In the genomic region with DNA sequence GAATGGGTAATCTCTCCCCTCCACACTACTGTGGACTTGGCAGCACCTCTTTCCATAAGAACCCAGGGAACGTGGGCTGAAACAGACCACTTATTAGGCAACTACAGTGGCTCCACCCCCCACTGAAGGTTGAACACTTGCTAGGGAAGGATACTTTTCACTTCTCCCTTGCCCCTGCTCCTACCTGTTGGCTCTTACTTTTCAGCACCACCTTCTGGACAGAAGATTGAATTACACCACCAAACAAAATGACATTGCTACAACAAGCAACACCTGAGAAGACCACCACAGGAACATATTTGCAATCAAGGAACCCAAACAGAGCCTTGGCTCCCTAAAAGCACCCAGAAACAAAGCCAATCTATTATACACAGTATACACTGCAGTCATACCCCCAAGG, we compare ENCODE assay signal across 9 cellular contexts.
A peak's percentile ranks its signal among the peaks of the same experiment; 100 is the strongest.
DNase-seq lines count a peak whose midpoint lies in the region; ATAC-seq and TF ChIP-seq lines count a peak whose summit lies in the region.
"Had no signal": no experiment of that assay in that cellular context is flagged by ENCODE, and none has a peak within 500 bp of the region (broad histone marks: within the 10 kb centered on the region; RNA-seq: fewer than 3 reads in every experiment).

No MANE protein-coding gene starts in this region.

- H3K9me3 ChIP-seq in right lobe of liver: no peaks in the 10 kb centered on the region
- H3K9me3 ChIP-seq in tibial artery: no peaks in the 10 kb centered on the region

- ATAC-seq in HG03175 (IDR thresholded peaks at IDR 0.05; ENCODE audit: unreplicated experiment): peak; percentile 66
- ATAC-seq in right lobe of liver: peak; percentile 51 to 73 (median 60)
- no peak for ATAC-seq in HG03280 (IDR thresholded peaks at IDR 0.05; ENCODE audit: unreplicated experiment)
- no peak for ATAC-seq in activated CD4-positive, CD25-positive, alpha-beta regulatory T cell treated with anti-CD3 and anti-CD28 coated beads, Interleukin-2, amount 50 U/mL, for 24 hours

- no peaks in the 10 kb centered on the region for H3K36me3 ChIP-seq in right lobe of liver
- H3K36me3 ChIP-seq in tibial artery: no peaks in the 10 kb centered on the region

- H3K27me3 ChIP-seq in right lobe of liver: no peaks in the 10 kb centered on the region
- no peaks in the 10 kb centered on the region for H3K27me3 ChIP-seq in tibial artery

- H3K4me3 ChIP-seq in right lobe of liver: no peak overlapping the region
- no peak overlapping the region for H3K4me3 ChIP-seq in tibial artery

- H3K27ac ChIP-seq in right lobe of liver (no peak overlapping the region), tibial artery (no peak overlapping the region)

- POLR2A ChIA-PET in GM10248 (lab: Yijun Ruan, JAX): no interaction called here

- intact Hi-C loops in right lobe of liver (cut with DNase I) (loop anchor here in 1 of 2 donors (10.0 kb wide), 1 partner anchor 141 kb away; no protein-coding TSS in a partner anchor), tibial artery (cut with DNase I; ENCODE audit: low total_unique reads) (no loop called here)

- WGBS in right lobe of liver (ENCODE audit: insufficient coverage, low coverage, low lambda C conversion rate, missing lambda C conversion rate): no CpG with 5 or more reads among the region's 1 CpG

- TF ChIP-seq CTCF in GM10248 (IDR thresholded peaks at IDR 0.05; ENCODE audit: control extremely low read depth, extremely low read depth, low read depth, missing control alignments) (peak; percentile 29), right lobe of liver (IDR thresholded peaks at IDR 0.05) (peak; percentile 32 to 50 (median 33)), tibial artery (IDR thresholded peaks at IDR 0.05) (no peak)

- no peak for TF ChIP-seq POLR2A in right lobe of liver (IDR thresholded peaks at IDR 0.05)

- DNase-seq in GM10248 (ENCODE audit: extremely low spot score) (peak; percentile 29), amniotic epithelial cell (ENCODE audit: low read depth) (peak; percentile 31), right lobe of liver (no peak), tibial artery (no peak), hypothalamus (lab: John Stamatoyannopoulos, UW) (no peak)
- DNase-seq: activated T-cell treated with anti-CD3 and anti-CD28 coated beads for 4 hours had no signal

- H3K4me1 ChIP-seq in right lobe of liver: no peaks in the 10 kb centered on the region
- no peaks in the 10 kb centered on the region for H3K4me1 ChIP-seq in tibial artery

- CTCF ChIA-PET in GM10248 (lab: Yijun Ruan, JAX): interaction anchor here (1.0 to 2.5 kb wide), 9 partner anchors 8 to 125 kb away, joined by 3 to 8 read pairs (median 5); no protein-coding TSS in a partner anchor

Comparison
In these comparisons a context has a peak if more than half of its experiments do, and no peak if none do; other contexts are left out.
1. DNase-seq: peak in GM10248 (single experiment) and amniotic epithelial cell (single experiment); none in right lobe of liver (0 of 3), tibial artery (0 of 2) and hypothalamus (0 of 51).
2. CTCF ChIP-seq: peak in GM10248 (single experiment) and right lobe of liver (4 of 4); none in tibial artery (0 of 2).
3. ATAC-seq: peak in HG03175 (single experiment) and right lobe of liver (4 of 4); none in HG03280 (single experiment) and activated CD4-positive, CD25-positive, alpha-beta regulatory T cell treated with anti-CD3 and anti-CD28 coated beads, Interleukin-2, amount 50 U/mL, for 24 hours (0 of 2).